ENCODE assay signal across 19 cellular contexts in the genomic region with DNA sequence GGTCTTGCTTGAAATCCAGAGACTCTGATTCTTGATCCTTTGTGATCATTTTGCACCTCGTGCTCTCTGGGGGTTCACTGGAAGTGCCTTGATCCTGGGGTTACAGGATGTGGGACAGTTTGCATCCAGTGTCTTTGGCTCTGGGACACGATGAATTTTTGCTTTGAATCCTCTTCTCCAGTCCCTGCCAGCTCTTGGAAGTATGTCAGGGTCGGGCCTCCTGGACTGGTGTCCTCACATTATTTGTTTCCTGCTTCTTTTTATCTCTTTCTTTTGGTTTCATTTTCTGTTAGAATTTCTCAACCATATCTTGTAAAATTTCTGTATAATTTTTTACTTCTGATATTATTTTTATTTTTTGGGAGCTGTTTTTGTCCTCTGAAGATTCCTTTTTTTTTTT. TPM values are rescaled to one million over a fixed set of nuclear protein-coding genes. Genes with fewer than 3 reads are reported as not detected.
DNase-seq lines count a peak whose midpoint lies in the region; ATAC-seq and TF ChIP-seq lines count a peak whose summit lies in the region.
"Had no signal": no experiment of that assay in that cellular context is flagged by ENCODE, and none has a peak within 500 bp of the region (broad histone marks: within the 10 kb centered on the region; RNA-seq: fewer than 3 reads in every experiment).

No MANE protein-coding gene starts in this region.

- H3K27me3 Mint-ChIP-seq in activated CD4-positive, alpha-beta T cell treated with anti-CD3 and anti-CD28 coated beads, Interleukin-2, amount 10 ng/mL, durations not matched to agents 24 days and 14 days: no peaks in the 10 kb centered on the region
- H3K27me3 Mint-ChIP-seq in CD8-positive, alpha-beta T cell (ENCODE audit: low read depth): no peaks in the 10 kb centered on the region
- H3K27me3 Mint-ChIP-seq in activated naive CD8-positive, alpha-beta T cell: no peaks in the 10 kb centered on the region
- H3K27me3 Mint-ChIP-seq in natural killer cell (ENCODE audit: low read depth in 2 of 2): no peaks in the 10 kb centered on the region

- TF ChIP-seq CTCF in CD8-positive, alpha-beta T cell (IDR thresholded peaks at IDR 0.05): no peak
- TF ChIP-seq CTCF in natural killer cell (IDR thresholded peaks at IDR 0.05) (no peak), WERI-Rb-1 (IDR thresholded peaks at IDR 0.05; ENCODE audit: low read depth, low read length) (no peak)

- peaks cover 86% of the 10 kb centered on the region for H3K36me3 ChIP-seq in CD8-positive, alpha-beta T cell (ENCODE audit: insufficient read depth, low read length)
- peaks cover 82% of the 10 kb centered on the region for H3K36me3 ChIP-seq in WERI-Rb-1

- H3K4me1 Mint-ChIP-seq in activated CD4-positive, alpha-beta T cell treated with anti-CD3 and anti-CD28 coated beads, Interleukin-2, amount 10 ng/mL, durations not matched to agents 24 days and 14 days: peaks cover 17% of the 10 kb centered on the region
- H3K4me1 Mint-ChIP-seq in CD8-positive, alpha-beta T cell (ENCODE audit: low read depth): peaks cover 22% of the 10 kb centered on the region
- H3K4me1 Mint-ChIP-seq in activated naive CD8-positive, alpha-beta T cell (ENCODE audit: low read depth): peaks cover 31% of the 10 kb centered on the region
- peaks cover 31 to 32% of the 10 kb centered on the region in 2 donors for H3K4me1 Mint-ChIP-seq in natural killer cell

- H3K27ac ChIP-seq in CD8-positive, alpha-beta T cell (ENCODE audit: low read depth, low read length): no peak overlapping the region
- H3K27ac ChIP-seq in WERI-Rb-1: no peak overlapping the region
- H3K27ac ChIP-seq: C4-2B, GM23248 had no signal

- H3K4me3 ChIP-seq in CD8-positive, alpha-beta T cell (ENCODE audit: low read depth, low read length): no peak overlapping the region
- H3K4me3 ChIP-seq in WERI-Rb-1 (ENCODE audit: low read depth, low read length): no peak overlapping the region
- H3K4me3 ChIP-seq: GM23248 had no signal

- ATAC-seq in CD8-positive, alpha-beta T cell: no peak
- ATAC-seq in natural killer cell: peak in 1 of 3 donors; percentile 26
- ATAC-seq in GM21367 (IDR thresholded peaks at IDR 0.05; ENCODE audit: unreplicated experiment): no peak
- ATAC-seq: PC-3 had no signal

- no peaks in the 10 kb centered on the region for H3K9me3 ChIP-seq in CD8-positive, alpha-beta T cell (ENCODE audit: low read length)
- H3K9me3 ChIP-seq in WERI-Rb-1 (ENCODE audit: severe bottlenecking): no peaks in the 10 kb centered on the region

- peak overlapping the region; percentile 79 for H3K27ac Mint-ChIP-seq in activated CD4-positive, alpha-beta T cell treated with anti-CD3 and anti-CD28 coated beads, Interleukin-2, amount 10 ng/mL, durations not matched to agents 24 days and 14 days
- H3K27ac Mint-ChIP-seq in CD8-positive, alpha-beta T cell: peak overlapping the region; percentile 82
- peak overlapping the region; percentile 54 for H3K27ac Mint-ChIP-seq in activated naive CD8-positive, alpha-beta T cell
- peak overlapping the region; percentile 82 to 89 for H3K27ac Mint-ChIP-seq in natural killer cell

- peak overlapping the region; percentile 62 for H3K4me3 Mint-ChIP-seq in activated CD4-positive, alpha-beta T cell treated with anti-CD3 and anti-CD28 coated beads, Interleukin-2, amount 10 ng/mL, durations not matched to agents 24 days and 14 days
- peak overlapping the region; percentile 39 for H3K4me3 Mint-ChIP-seq in CD8-positive, alpha-beta T cell
- H3K4me3 Mint-ChIP-seq in activated naive CD8-positive, alpha-beta T cell: no peak overlapping the region
- H3K4me3 Mint-ChIP-seq in natural killer cell: peak overlapping the region; percentile 63

- H3K4me1 ChIP-seq in CD8-positive, alpha-beta T cell (ENCODE audit: insufficient read depth, low read length): peaks cover 12% of the 10 kb centered on the region

- DNase-seq in activated CD4-positive, alpha-beta T cell treated with anti-CD3 and anti-CD28 coated beads, Interleukin-2, amount 10 ng/mL, durations not matched to agents 24 days and 14 days: no peak
- no peak for DNase-seq in activated CD4-positive, alpha-beta T cell treated with anti-CD3 and anti-CD28 coated beads for 1 hour
- DNase-seq in CD8-positive, alpha-beta T cell: no peak
- no peak for DNase-seq in natural killer cell
- no peak for DNase-seq in DMS53 (lab: John Stamatoyannopoulos, UW)
- DNase-seq in WERI-Rb-1: no peak
- DNase-seq: DMS79; GM23248; hypothalamus; NCI-H1417 treated with DMSO at 0.1 percent for 48 hours; NCI-H748 treated with DMSO at 0.1 percent for 48 hours; occipital lobe; PC-3; stimulated activated naive CD4-positive, alpha-beta T cell; T1000; trophoblast cell had no signal

- no peaks in the 10 kb centered on the region for H3K9me3 Mint-ChIP-seq in activated CD4-positive, alpha-beta T cell treated with anti-CD3 and anti-CD28 coated beads, Interleukin-2, amount 10 ng/mL, durations not matched to agents 24 days and 14 days
- no peaks in the 10 kb centered on the region for H3K9me3 Mint-ChIP-seq in CD8-positive, alpha-beta T cell
- H3K9me3 Mint-ChIP-seq in activated naive CD8-positive, alpha-beta T cell (ENCODE audit: low read depth): no peaks in the 10 kb centered on the region
- H3K9me3 Mint-ChIP-seq in natural killer cell: no peaks in the 10 kb centered on the region

- POLR2A ChIA-PET in CD8-positive, alpha-beta T cell (lab: Charles Lee): interaction anchor here (0.6 kb wide), 1 partner anchor 33 kb away, joined by 3 read pairs; no protein-coding TSS in a partner anchor

- CTCF ChIA-PET in CD8-positive, alpha-beta T cell (lab: Charles Lee): interaction anchor here (1.4 kb wide), 1 partner anchor 197 kb away, joined by 3 read pairs; no protein-coding TSS in a partner anchor

- H3K36me3 Mint-ChIP-seq in activated CD4-positive, alpha-beta T cell treated with anti-CD3 and anti-CD28 coated beads, Interleukin-2, amount 10 ng/mL, durations not matched to agents 24 days and 14 days (ENCODE audit: low read depth): peaks cover 78% of the 10 kb centered on the region
- H3K36me3 Mint-ChIP-seq in CD8-positive, alpha-beta T cell: peaks cover 97% of the 10 kb centered on the region
- H3K36me3 Mint-ChIP-seq in activated naive CD8-positive, alpha-beta T cell: peaks cover 6% of the 10 kb centered on the region
- peaks cover 33% of the 10 kb centered on the region for H3K36me3 Mint-ChIP-seq in natural killer cell

- H3K27me3 ChIP-seq in CD8-positive, alpha-beta T cell (ENCODE audit: insufficient read depth, low read length): no peaks in the 10 kb centered on the region
- no peaks in the 10 kb centered on the region for H3K27me3 ChIP-seq in WERI-Rb-1 (ENCODE audit: insufficient read depth, low read depth, severe bottlenecking)

- intact Hi-C loops in activated CD4-positive, alpha-beta T cell treated with anti-CD3 and anti-CD28 coated beads, Interleukin-2, amount 10 ng/mL, durations not matched to agents 24 days and 14 days (cut with micrococcal nuclease): no loop called here
- intact Hi-C loops in CD8-positive, alpha-beta T cell (cut with DNase I, micrococcal nuclease): no loop called here
- intact Hi-C loops in natural killer cell (cut with micrococcal nuclease): no loop called here

RNA-seq across cellular contexts. Expression of a gene that starts 34.2 kb away (rescaled TPM):
- 48.6 and 50.7 TPM in 2 replicates for total RNA-seq in activated CD4-positive, alpha-beta T cell treated with anti-CD3 and anti-CD28 coated beads, Interleukin-2, amount 10 ng/mL, durations not matched to agents 24 days and 14 days
- 10 to 100 TPM; 90.2 to 92.1 TPM for total RNA-seq in CD8-positive, alpha-beta T cell
- 10 to 100 TPM; 79.5 to 95.8 (median 88.7) TPM for total RNA-seq in natural killer cell

RNA-seq across cellular contexts. Expression of a gene that starts 41.5 kb away (rescaled TPM):
- total RNA-seq in activated CD4-positive, alpha-beta T cell treated with anti-CD3 and anti-CD28 coated beads, Interleukin-2, amount 10 ng/mL, durations not matched to agents 24 days and 14 days: 167 and 176 TPM in 2 replicates
- 1 to 10 TPM; 8.4 to 9.3 TPM for total RNA-seq in CD8-positive, alpha-beta T cell
- 10 to 100 TPM; 11.4 to 18.3 (median 16.4) TPM for total RNA-seq in natural killer cell
